In genomic region chr2:216950547-216950946, GRCh38 we compare ENCODE assay signal across 19 cellular contexts.
DNase-seq lines count a peak whose midpoint lies in the region; ATAC-seq and TF ChIP-seq lines count a peak whose summit lies in the region.
"Had no signal": no experiment of that assay in that cellular context is flagged by ENCODE, and none has a peak within 500 bp of the region (broad histone marks: within the 10 kb centered on the region; RNA-seq: fewer than 3 reads in every experiment).

No MANE protein-coding gene starts in this region.

- no peak overlapping the region for H2AFZ ChIP-seq in OCI-LY7 (ENCODE audit: low read length)

- H3K79me2 ChIP-seq in OCI-LY7 (ENCODE audit: insufficient read depth, low read depth, low read length) = no peaks in the 10 kb centered on the region

- POLR2A ChIA-PET in OCI-LY7 (lab: Charles Lee) = no interaction called here

- no TSS peak for BruUV-seq in OCI-LY7 (replicated peaks; lab: Mats Ljungman, UMichigan)

- H3K4me3 ChIP-seq in choroid plexus epithelial cell (ENCODE audit: low read depth, low read length) (no peak overlapping the region), OCI-LY7 (ENCODE audit: low read depth, low read length, poor library complexity, severe bottlenecking) (no peak overlapping the region)
- H3K4me3 ChIP-seq: SJSA1 had no signal

- intact Hi-C loops in OCI-LY7 (cut with micrococcal nuclease; ENCODE audit: unreplicated experiment) = no loop called here

- no peaks in the 10 kb centered on the region for H3K9me3 ChIP-seq in OCI-LY7 (ENCODE audit: low read length)
- H3K9me3 ChIP-seq: BE2C had no signal

- H3K27ac ChIP-seq in OCI-LY7 (ENCODE audit: low read depth, low read length, poor library complexity, severe bottlenecking) = no peak overlapping the region
- H3K27ac ChIP-seq: SJSA1 had no signal

- H3K36me3 ChIP-seq in OCI-LY7 (ENCODE audit: insufficient read depth, low read length) = no peaks in the 10 kb centered on the region
- H3K36me3 ChIP-seq: BE2C, SJSA1 had no signal

- no peaks in the 10 kb centered on the region for H3K4me1 ChIP-seq in OCI-LY7 (ENCODE audit: insufficient read depth, low read length, poor library complexity, severe bottlenecking)
- H3K4me1 ChIP-seq: BE2C, SJSA1 had no signal

- ATAC-seq in GM21367 (IDR thresholded peaks at IDR 0.05; ENCODE audit: unreplicated experiment) (peak; percentile 7), HG02973 (IDR thresholded peaks at IDR 0.05; ENCODE audit: unreplicated experiment) (no peak), HG03571 (IDR thresholded peaks at IDR 0.05; ENCODE audit: unreplicated experiment) (no peak)
- ATAC-seq: Right ventricle myocardium inferior had no signal

- peak; percentile 37 for DNase-seq in OCI-M1 (lab: John Stamatoyannopoulos, UW)
- DNase-seq in choroid plexus epithelial cell (ENCODE audit: low read depth) = peak; percentile 25
- DNase-seq in T1000 (lab: John Stamatoyannopoulos, UW) = no peak
- DNase-seq in OCI-LY7 (ENCODE audit: low spot score) = no peak
- DNase-seq: BE2C; CD4-positive, alpha-beta T cell; COR-L47; DMS79; KG1; NCI-H1105; NCI-H146; NCI-H2029; NCI-H2227 treated with DMSO at 0.1 percent for 48 hours; NCI-H510A had no signal

- no peaks in the 10 kb centered on the region for H3K9me2 ChIP-seq in OCI-LY7 (ENCODE audit: insufficient read depth, low read length)

- H3K4me2 ChIP-seq in OCI-LY7 (ENCODE audit: low read length) = no peak overlapping the region

- no peaks in the 10 kb centered on the region for H4K20me1 ChIP-seq in OCI-LY7 (ENCODE audit: insufficient read depth, low read length)

- TF ChIP-seq CTCF in choroid plexus epithelial cell (conservative IDR thresholded peaks at IDR 0.05; ENCODE audit: low read depth, low read length) = no peak
- TF ChIP-seq CTCF in OCI-LY7 (conservative IDR thresholded peaks at IDR 0.05; ENCODE audit: low read length) = no peak

- CTCF ChIA-PET in OCI-LY7 (lab: Charles Lee; ENCODE audit: unreplicated experiment) = no interaction called here

Comparison
In these comparisons a context has a peak if more than half of its experiments do, and no peak if none do; other contexts are left out.
1. DNase-seq: peak in OCI-M1 (single experiment) and choroid plexus epithelial cell (single experiment); none in T1000 (single experiment) and OCI-LY7 (single experiment).